ENCODE assay signal across 15 cellular contexts in the genomic region with DNA sequence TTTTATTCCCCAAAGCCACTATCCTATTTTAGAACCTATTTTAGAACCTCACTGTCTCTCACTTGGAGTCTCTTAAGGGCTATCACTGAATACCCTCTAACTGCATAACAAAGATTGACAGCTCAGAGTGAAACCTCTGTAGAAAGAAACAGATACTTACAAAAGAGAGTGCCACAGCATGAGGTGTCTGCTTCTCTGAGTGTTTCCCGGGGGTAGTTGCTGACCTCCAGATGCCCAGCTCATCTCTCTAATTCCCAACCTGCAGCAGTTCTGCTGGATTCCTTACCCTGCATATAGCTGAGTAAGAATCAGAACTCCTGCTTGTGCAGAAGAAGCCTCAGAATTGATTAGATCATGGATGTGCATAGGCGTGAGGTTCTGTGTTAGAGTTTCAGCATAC. TPM values are rescaled to one million over a fixed set of nuclear protein-coding genes. Genes with fewer than 3 reads are reported as not detected.
A peak's percentile ranks its signal among the peaks of the same experiment; 100 is the strongest.
DNase-seq lines count a peak whose midpoint lies in the region; ATAC-seq, FAIRE-seq and TF ChIP-seq lines count a peak whose summit lies in the region.
"Had no signal": no experiment of that assay in that cellular context is flagged by ENCODE, and none has a peak within 500 bp of the region (broad histone marks: within the 10 kb centered on the region; RNA-seq: fewer than 3 reads in every experiment).

No MANE protein-coding gene starts in this region.

- no peaks in the 10 kb centered on the region for H3K9me3 Mint-ChIP-seq in natural killer cell treated with Interleukin-12 subunit alpha and Interleukin-12 subunit beta and Interleukin-15 and Interleukin-18, amount 100 ng/mL, for 72 hours
- H3K9me3 Mint-ChIP-seq: activated CD4-positive, alpha-beta memory T cell treated with anti-CD3 and anti-CD28 coated beads for 36 hours; activated T-helper 1 cell treated with anti-CD3 and anti-CD28 coated beads, Interleukin-12 subunit alpha, Interleukin-12 subunit beta, Interleukin-2, Interleukin-4 antibody, amounts not matched to agents 30 ng/mL and 10 ng/mL and 1 ng/mL, durations not matched to agents 14 hours and 24 hours and 36 hours had no signal

- intact Hi-C loops in colonic mucosa (cut with DNase I): no loop called here

- no peak for TF ChIP-seq CTCF in colonic mucosa (IDR thresholded peaks at IDR 0.05)

- no peak for DNase-seq in H54 (ENCODE audit: insufficient read length, low spot score)
- peak; percentile 60 for DNase-seq in iPS-NIHi11 (ENCODE audit: low spot score)
- no peak for DNase-seq in kidney tubule cell (ENCODE audit: low spot score)
- no peak for DNase-seq in natural killer cell treated with Interleukin-12 subunit alpha and Interleukin-12 subunit beta and Interleukin-15 and Interleukin-18, amount 100 ng/mL, for 72 hours (ENCODE audit: low spot score)
- DNase-seq in pons (ENCODE audit: low spot score): no peak
- DNase-seq in colonic mucosa: no peak
- DNase-seq: activated CD4-positive, alpha-beta memory T cell treated with anti-CD3 and anti-CD28 coated beads for 36 hours; DMS 273 treated with DMSO at 0.1 percent for 48 hours; KBM-7; NCI-H1417; NCI-H345; SJCRH30 had no signal

- H3K4me1 ChIP-seq in colonic mucosa: no peaks in the 10 kb centered on the region
- H3K4me1 ChIP-seq: SJCRH30 had no signal

- H3K27ac Mint-ChIP-seq in natural killer cell treated with Interleukin-12 subunit alpha and Interleukin-12 subunit beta and Interleukin-15 and Interleukin-18, amount 100 ng/mL, for 72 hours: no peak overlapping the region
- H3K27ac Mint-ChIP-seq: activated CD4-positive, alpha-beta memory T cell treated with anti-CD3 and anti-CD28 coated beads for 36 hours; activated T-helper 1 cell treated with anti-CD3 and anti-CD28 coated beads, Interleukin-12 subunit alpha, Interleukin-12 subunit beta, Interleukin-2, Interleukin-4 antibody, amounts not matched to agents 30 ng/mL and 10 ng/mL and 1 ng/mL, durations not matched to agents 14 hours and 24 hours and 36 hours had no signal

- peak; percentile 52 for FAIRE-seq in H54 (lab: Jason Lieb, UNC)

- H3K9ac ChIP-seq in colonic mucosa (ENCODE audit: low read depth in 2 of 2, low read length in 2 of 2): no peak overlapping the region

- no peaks in the 10 kb centered on the region for H3K36me3 Mint-ChIP-seq in natural killer cell treated with Interleukin-12 subunit alpha and Interleukin-12 subunit beta and Interleukin-15 and Interleukin-18, amount 100 ng/mL, for 72 hours
- H3K36me3 Mint-ChIP-seq: activated CD4-positive, alpha-beta memory T cell treated with anti-CD3 and anti-CD28 coated beads for 36 hours had no signal

- H3K4me3 Mint-ChIP-seq in natural killer cell treated with Interleukin-12 subunit alpha and Interleukin-12 subunit beta and Interleukin-15 and Interleukin-18, amount 100 ng/mL, for 72 hours: no peak overlapping the region
- H3K4me3 Mint-ChIP-seq: activated CD4-positive, alpha-beta memory T cell treated with anti-CD3 and anti-CD28 coated beads for 36 hours; activated T-helper 1 cell treated with anti-CD3 and anti-CD28 coated beads, Interleukin-12 subunit alpha, Interleukin-12 subunit beta, Interleukin-2, Interleukin-4 antibody, amounts not matched to agents 30 ng/mL and 10 ng/mL and 1 ng/mL, durations not matched to agents 14 hours and 24 hours and 36 hours had no signal

- H3K27me3 ChIP-seq in colonic mucosa: no peaks in the 10 kb centered on the region
- H3K27me3 ChIP-seq: SJCRH30 had no signal

- no peaks in the 10 kb centered on the region for H3K4me1 Mint-ChIP-seq in natural killer cell treated with Interleukin-12 subunit alpha and Interleukin-12 subunit beta and Interleukin-15 and Interleukin-18, amount 100 ng/mL, for 72 hours (ENCODE audit: low read depth in 2 of 2)

- H3K27me3 Mint-ChIP-seq in natural killer cell treated with Interleukin-12 subunit alpha and Interleukin-12 subunit beta and Interleukin-15 and Interleukin-18, amount 100 ng/mL, for 72 hours: no peaks in the 10 kb centered on the region

- no peak overlapping the region for H3K27ac ChIP-seq in colonic mucosa
- H3K27ac ChIP-seq: SJCRH30 had no signal

- no peaks in the 10 kb centered on the region for H3K36me3 ChIP-seq in colonic mucosa
- H3K36me3 ChIP-seq: SJCRH30 had no signal

- TF ChIP-seq POLR2A in H54 (IDR thresholded peaks at IDR 0.05; ENCODE audit: low read depth, low read length): no peak

- no peak overlapping the region for H3K4me3 ChIP-seq in colonic mucosa
- H3K4me3 ChIP-seq: SJCRH30 had no signal

- ATAC-seq in GM18861 (IDR thresholded peaks at IDR 0.05; ENCODE audit: unreplicated experiment) (peak; percentile 59), HG03442 (IDR thresholded peaks at IDR 0.05; ENCODE audit: unreplicated experiment) (peak; percentile 78)
- no peak for ATAC-seq in natural killer cell treated with Interleukin-12 subunit alpha and Interleukin-12 subunit beta and Interleukin-15 and Interleukin-18, amount 100 ng/mL, for 72 hours

- H3K9me3 ChIP-seq in colonic mucosa: no peaks in the 10 kb centered on the region
- H3K9me3 ChIP-seq: SJCRH30 had no signal

RNA-seq across cellular contexts. Expression of gene P3H2, which starts 34.5 kb away (rescaled TPM):
- not detected for total RNA-seq in natural killer cell treated with Interleukin-12 subunit alpha and Interleukin-12 subunit beta and Interleukin-15 and Interleukin-18, amount 100 ng/mL, for 72 hours
- 10 to 100 TPM; 14.6 to 22.2 TPM for total RNA-seq in colonic mucosa
- total RNA-seq: activated CD4-positive, alpha-beta memory T cell treated with anti-CD3 and anti-CD28 coated beads for 36 hours; activated T-helper 1 cell treated with anti-CD3 and anti-CD28 coated beads, Interleukin-12 subunit alpha, Interleukin-12 subunit beta, Interleukin-2, Interleukin-4 antibody, amounts not matched to agents 30 ng/mL and 10 ng/mL and 1 ng/mL, durations not matched to agents 14 hours and 24 hours and 36 hours had no signal

Comparison
In these comparisons a context has a peak if more than half of its experiments do, and no peak if none do; other contexts are left out.
1. ATAC-seq: peak in GM18861 (single experiment) and HG03442 (single experiment); none in natural killer cell treated with Interleukin-12 subunit alpha and Interleukin-12 subunit beta and Interleukin-15 and Interleukin-18, amount 100 ng/mL, for 72 hours (0 of 2).
2. RNA of gene P3H2, which starts 34.5 kb away (total RNA-seq): 14.6 to 22.2 TPM in colonic mucosa; not detected in natural killer cell treated with Interleukin-12 subunit alpha and Interleukin-12 subunit beta and Interleukin-15 and Interleukin-18, amount 100 ng/mL, for 72 hours; every median in the first group is over 10 times any median in the second.